ENCODE assay signal across 15 cellular contexts in the genomic region with DNA sequence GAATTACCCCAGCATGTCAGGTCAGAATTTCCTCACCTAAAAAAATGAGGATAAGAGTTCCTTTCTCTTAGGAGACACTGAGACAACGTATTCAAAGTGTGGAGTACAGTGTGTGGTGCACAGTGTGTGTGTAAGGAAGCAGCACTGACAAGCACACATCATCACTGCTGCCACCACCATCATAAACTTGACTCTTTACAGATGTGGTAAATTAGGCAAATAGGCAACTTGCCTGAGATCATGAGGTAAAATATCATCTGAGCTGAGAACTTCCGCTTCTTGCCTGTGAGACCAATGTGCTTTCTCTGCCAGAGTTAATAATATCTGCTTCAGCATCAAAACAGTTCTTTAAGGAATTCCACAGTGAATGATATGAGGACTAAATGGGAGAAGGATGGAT. TPM values are rescaled to one million over a fixed set of nuclear protein-coding genes. Genes with fewer than 3 reads are reported as not detected.
DNase-seq lines count a peak whose midpoint lies in the region; ATAC-seq, FAIRE-seq and TF ChIP-seq lines count a peak whose summit lies in the region.
"Had no signal": no experiment of that assay in that cellular context is flagged by ENCODE, and none has a peak within 500 bp of the region (broad histone marks: within the 10 kb centered on the region; RNA-seq: fewer than 3 reads in every experiment).

No MANE protein-coding gene starts in this region.

- H3K4me1 ChIP-seq in left ventricle myocardium inferior (peaks cover 70% of the 10 kb centered on the region), ascending aorta (peaks cover 26 to 27% of the 10 kb centered on the region in 2 donors), aorta (ENCODE audit: control insufficient read depth in 1 of 2, insufficient read depth in 2 of 2, low read length in 2 of 2) (peaks cover 9 to 10% of the 10 kb centered on the region in 2 donors)

- peak overlapping the region; percentile 85 for H3K27ac ChIP-seq in left ventricle myocardium inferior (replicated peaks)
- peak overlapping the region; percentile 68 to 87 for H3K27ac ChIP-seq in ascending aorta
- H3K27ac ChIP-seq in aorta (ENCODE audit: low read depth in 1 of 2, low read length in 2 of 2), result peak overlapping the region; percentile 86 to 90

- intact Hi-C loops in left ventricle myocardium inferior (cut with micrococcal nuclease) (loop anchor here (10.0 kb wide), 1 partner anchor 63 kb away; no protein-coding TSS in a partner anchor), cardiac septum (cut with DNase I) (loop anchor here (5.0 kb wide), 1 partner anchor 121 kb away; the partner anchor contains the start of gene PPP1R3G), ascending aorta (cut with DNase I) (loop anchor here (5.0 kb wide), 1 partner anchor 54 kb away; the partner anchor contains the start of genes FARS2 and LYRM4), aorta (cut with DNase I) (no loop called here)

- TF ChIP-seq CTCF in left ventricle myocardium inferior (IDR thresholded peaks at IDR 0.05; ENCODE audit: borderline replicate concordance), result no peak
- no peak for TF ChIP-seq CTCF in ascending aorta (IDR thresholded peaks at IDR 0.05)

- 10 to 20% methylated on average over 2 of the region's 2 CpGs for WGBS in aorta, 2 donors

- no peak for FAIRE-seq in frontal cortex (lab: Jason Lieb, UNC)
- FAIRE-seq: HTR-8/SVneo had no signal

- H3K36me3 ChIP-seq in left ventricle myocardium inferior (no peaks in the 10 kb centered on the region), ascending aorta (no peaks in the 10 kb centered on the region), aorta (ENCODE audit: control insufficient read depth in 1 of 2, insufficient read depth in 2 of 2, low read length in 1 of 2) (no peaks in the 10 kb centered on the region)

- H3K27me3 ChIP-seq in left ventricle myocardium inferior (ENCODE audit: low read depth) (no peaks in the 10 kb centered on the region), ascending aorta (no peaks in the 10 kb centered on the region), aorta (ENCODE audit: control insufficient read depth in 1 of 2, insufficient read depth in 2 of 2, low read length in 1 of 2) (no peaks in the 10 kb centered on the region)

- ATAC-seq in aorta (ENCODE audit: low FRiP score), result no peak
- ATAC-seq in HG03280 (IDR thresholded peaks at IDR 0.05; ENCODE audit: unreplicated experiment), result no peak
- ATAC-seq: WTC11 had no signal

- H3K4me3 ChIP-seq in left ventricle myocardium inferior, result no peak overlapping the region
- H3K4me3 ChIP-seq in ascending aorta, result no peak overlapping the region
- H3K4me3 ChIP-seq in aorta (ENCODE audit: low read length in 2 of 2), result no peak overlapping the region

- H3K9me3 ChIP-seq in left ventricle myocardium inferior (replicated peaks), result no peaks in the 10 kb centered on the region
- H3K9me3 ChIP-seq in ascending aorta, result no peaks in the 10 kb centered on the region
- H3K9me3 ChIP-seq in aorta (ENCODE audit: control insufficient read depth, low read length), result no peaks in the 10 kb centered on the region

- DNase-seq in left ventricle myocardium inferior, result no peak
- DNase-seq in cardiac septum (ENCODE audit: low spot score), result no peak
- no peak for DNase-seq in ascending aorta (ENCODE audit: low spot score in 2 of 2)
- peak; percentile 50 for DNase-seq in iris pigment epithelial cell (ENCODE audit: low read depth)
- DNase-seq in aorta, result no peak
- no peak for DNase-seq in NCI-H2171 treated with DMSO at 0.1 percent for 48 hours (lab: John Stamatoyannopoulos, UW)
- no peak for DNase-seq in frontal cortex (ENCODE audit: low spot score in 2 of 2)
- DNase-seq: activated naive CD4-positive, alpha-beta T cell treated with anti-CD3 and anti-CD28 coated beads, Interleukin-2, amount 10 ng/mL, durations not matched to agents 7 days and 5 days; Calu3; mammary epithelial cell; MV-4-11; nucleus accumbens had no signal

RNA-seq across cellular contexts. Expression of gene LYRM4, which starts 52.7 kb away (rescaled TPM):
- total RNA-seq in left ventricle myocardium inferior (28.5 TPM), cardiac septum (21.1 TPM), ascending aorta (10.5 TPM), aorta (10 to 100 TPM; 17.9 to 23.9 TPM), frontal cortex (14.7 TPM)
- polyA plus RNA-seq in aorta, result 10 to 100 TPM; 18.3 to 28.7 TPM

RNA-seq across cellular contexts. Expression of gene FARS2, which starts 53.3 kb away (rescaled TPM):
- total RNA-seq in left ventricle myocardium inferior (16.7 TPM), cardiac septum (13.3 TPM), ascending aorta (17.6 TPM), aorta (10 to 100 TPM; 11.1 to 14.2 TPM), frontal cortex (19.6 TPM)
- polyA plus RNA-seq in aorta, result 1 to 10 TPM; 6.3 to 9.9 TPM

Comparison
In these comparisons a context has a peak if more than half of its experiments do, and no peak if none do; other contexts are left out.
1. intact Hi-C loops: an anchor here in left ventricle myocardium inferior (10.0 kb wide), cardiac septum (5.0 kb wide) and ascending aorta (5.0 kb wide); none called in aorta.